Comparison of ENCODE assay signal across 9 cellular contexts in genomic region chr4:89657931-89658700, GRCh38.
DNase-seq lines count a peak whose midpoint lies in the region; ATAC-seq lines count a peak whose summit lies in the region.
"Had no signal": no experiment of that assay in that cellular context is flagged by ENCODE, and none has a peak within 500 bp of the region (broad histone marks: within the 10 kb centered on the region; RNA-seq: fewer than 3 reads in every experiment).

No MANE protein-coding gene starts in this region.

- H3K4me3 Mint-ChIP-seq in activated T-helper 2 cell treated with anti-CD3 and anti-CD28 coated beads, Interferon-gamma antibody, Interleukin-2, Interleukin-4, amounts not matched to agents 10 μg/mL and 5 μg/mL and 100 μg/mL, durations not matched to agents 14 hours and 24 hours and 36 hours (ENCODE audit: low read depth), result no peak overlapping the region

- DNase-seq in NCI-H1105 treated with DMSO at 0.1 percent for 48 hours (lab: John Stamatoyannopoulos, UW), result peak; percentile 30
- DNase-seq in NCI-H1105 (lab: John Stamatoyannopoulos, UW), result no peak
- DNase-seq in GM23248, result peak; percentile 57
- DNase-seq in LHCN-M2 (ENCODE audit: low read depth), result peak; percentile 56
- peak; percentile 75 for DNase-seq in dermis blood vessel endothelial cell
- DNase-seq in pulmonary artery endothelial cell (ENCODE audit: low read depth, low spot score), result peak; percentile 19
- DNase-seq in left lobe of liver (ENCODE audit: low spot score), result no peak
- no peak for DNase-seq in activated T-helper 2 cell treated with anti-CD3 and anti-CD28 coated beads, Interferon-gamma antibody, Interleukin-2, Interleukin-4, amounts not matched to agents 10 μg/mL and 5 μg/mL and 100 μg/mL, durations not matched to agents 14 hours and 24 hours and 36 hours (ENCODE audit: low spot score)

- H4K20me1 ChIP-seq in GM23248 (ENCODE audit: insufficient read depth), result no peaks in the 10 kb centered on the region
- H4K20me1 ChIP-seq: BLaER1 treated with 17β-estradiol and CSF1 and Interleukin-3, amounts not matched to agents 10 nM and 100 nM had no signal

- no peak overlapping the region for H3K9ac ChIP-seq in GM23248
- H3K9ac ChIP-seq: BLaER1 treated with 17β-estradiol and CSF1 and Interleukin-3, amounts not matched to agents 10 nM and 100 nM had no signal

- intact Hi-C loops in activated T-helper 2 cell treated with anti-CD3 and anti-CD28 coated beads, Interferon-gamma antibody, Interleukin-2, Interleukin-4, amounts not matched to agents 10 μg/mL and 5 μg/mL and 100 μg/mL, durations not matched to agents 14 hours and 24 hours and 36 hours (cut with micrococcal nuclease), result loop anchor here (2.0 to 5.0 kb wide), 2 partner anchors 179 to 243 kb away; partner anchors contain the start of gene SNCA

- no peaks in the 10 kb centered on the region for H3K27me3 ChIP-seq in GM23248 (replicated peaks; ENCODE audit: insufficient read depth)
- H3K27me3 ChIP-seq: BLaER1 treated with 17β-estradiol and CSF1 and Interleukin-3, amounts not matched to agents 10 nM and 100 nM had no signal

- no peak overlapping the region for H3K4me2 ChIP-seq in GM23248 (ENCODE audit: unreplicated experiment)
- H3K4me2 ChIP-seq: BLaER1 treated with 17β-estradiol and CSF1 and Interleukin-3, amounts not matched to agents 10 nM and 100 nM had no signal

- H3K9me3 ChIP-seq in GM23248 (ENCODE audit: low read depth), result no peaks in the 10 kb centered on the region
- H3K9me3 ChIP-seq: BLaER1 treated with 17β-estradiol and CSF1 and Interleukin-3, amounts not matched to agents 10 nM and 100 nM had no signal

- H3K27ac Mint-ChIP-seq in activated T-helper 2 cell treated with anti-CD3 and anti-CD28 coated beads, Interferon-gamma antibody, Interleukin-2, Interleukin-4, amounts not matched to agents 10 μg/mL and 5 μg/mL and 100 μg/mL, durations not matched to agents 14 hours and 24 hours and 36 hours, result no peak overlapping the region

- H3K9me3 Mint-ChIP-seq in activated T-helper 2 cell treated with anti-CD3 and anti-CD28 coated beads, Interferon-gamma antibody, Interleukin-2, Interleukin-4, amounts not matched to agents 10 μg/mL and 5 μg/mL and 100 μg/mL, durations not matched to agents 14 hours and 24 hours and 36 hours, result no peaks in the 10 kb centered on the region

- H3K4me1 ChIP-seq in GM23248 (ENCODE audit: insufficient read depth), result peaks cover 13% of the 10 kb centered on the region; the same call in 1 of the 2 replicates
- H3K4me1 ChIP-seq: BLaER1 treated with 17β-estradiol and CSF1 and Interleukin-3, amounts not matched to agents 10 nM and 100 nM had no signal

- H3K4me3 ChIP-seq in GM23248, result no peak overlapping the region
- H3K4me3 ChIP-seq: BLaER1 treated with 17β-estradiol and CSF1 and Interleukin-3, amounts not matched to agents 10 nM and 100 nM had no signal

- 23 to 32% methylated on average over 3 of the region's 3 CpGs for WGBS in GM23248 (ENCODE audit: low coverage in 1 of 2, low lambda C conversion rate in 2 of 2, missing lambda C conversion rate in 2 of 2), 2 experiments

- in situ Hi-C loops in GM23248 (cut with MboI), result loop anchor here (10.0 kb wide), 1 partner anchor 227 kb away; no protein-coding TSS in a partner anchor

- peaks cover 2% of the 10 kb centered on the region for H3K4me1 Mint-ChIP-seq in activated T-helper 2 cell treated with anti-CD3 and anti-CD28 coated beads, Interferon-gamma antibody, Interleukin-2, Interleukin-4, amounts not matched to agents 10 μg/mL and 5 μg/mL and 100 μg/mL, durations not matched to agents 14 hours and 24 hours and 36 hours (ENCODE audit: low read depth)

- no peak overlapping the region for H2AFZ ChIP-seq in GM23248

- no peaks in the 10 kb centered on the region for H3K36me3 ChIP-seq in GM23248 (ENCODE audit: low read depth)
- H3K36me3 ChIP-seq: BLaER1 treated with 17β-estradiol and CSF1 and Interleukin-3, amounts not matched to agents 10 nM and 100 nM had no signal

- H3K9me2 ChIP-seq in GM23248 (ENCODE audit: insufficient read depth), result no peaks in the 10 kb centered on the region

- no peaks in the 10 kb centered on the region for H3F3A ChIP-seq in GM23248 (ENCODE audit: insufficient read depth)

- ATAC-seq in left lobe of liver, result no peak

- H3K36me3 Mint-ChIP-seq in activated T-helper 2 cell treated with anti-CD3 and anti-CD28 coated beads, Interferon-gamma antibody, Interleukin-2, Interleukin-4, amounts not matched to agents 10 μg/mL and 5 μg/mL and 100 μg/mL, durations not matched to agents 14 hours and 24 hours and 36 hours (ENCODE audit: low read depth), result no peaks in the 10 kb centered on the region

- peaks cover 25% of the 10 kb centered on the region for H3K27me3 Mint-ChIP-seq in activated T-helper 2 cell treated with anti-CD3 and anti-CD28 coated beads, Interferon-gamma antibody, Interleukin-2, Interleukin-4, amounts not matched to agents 10 μg/mL and 5 μg/mL and 100 μg/mL, durations not matched to agents 14 hours and 24 hours and 36 hours (ENCODE audit: low read depth)

- H3K27ac ChIP-seq in GM23248, result no peak overlapping the region
- H3K27ac ChIP-seq: BLaER1 treated with 17β-estradiol and CSF1 and Interleukin-3, amounts not matched to agents 10 nM and 100 nM had no signal

- H3K79me2 ChIP-seq in GM23248 (ENCODE audit: insufficient read depth), result no peaks in the 10 kb centered on the region

Comparison
In these comparisons a context has a peak if more than half of its experiments do, and no peak if none do; other contexts are left out.
1. DNase-seq: peak in NCI-H1105 treated with DMSO at 0.1 percent for 48 hours (single experiment), GM23248 (single experiment), LHCN-M2 (single experiment), dermis blood vessel endothelial cell (single experiment) and pulmonary artery endothelial cell (single experiment); none in NCI-H1105 (single experiment), left lobe of liver (single experiment) and activated T-helper 2 cell treated with anti-CD3 and anti-CD28 coated beads, Interferon-gamma antibody, Interleukin-2, Interleukin-4, amounts not matched to agents 10 μg/mL and 5 μg/mL and 100 μg/mL, durations not matched to agents 14 hours and 24 hours and 36 hours (single experiment).